1 cellular context compared by ENCODE assay signal in the genomic region with DNA sequence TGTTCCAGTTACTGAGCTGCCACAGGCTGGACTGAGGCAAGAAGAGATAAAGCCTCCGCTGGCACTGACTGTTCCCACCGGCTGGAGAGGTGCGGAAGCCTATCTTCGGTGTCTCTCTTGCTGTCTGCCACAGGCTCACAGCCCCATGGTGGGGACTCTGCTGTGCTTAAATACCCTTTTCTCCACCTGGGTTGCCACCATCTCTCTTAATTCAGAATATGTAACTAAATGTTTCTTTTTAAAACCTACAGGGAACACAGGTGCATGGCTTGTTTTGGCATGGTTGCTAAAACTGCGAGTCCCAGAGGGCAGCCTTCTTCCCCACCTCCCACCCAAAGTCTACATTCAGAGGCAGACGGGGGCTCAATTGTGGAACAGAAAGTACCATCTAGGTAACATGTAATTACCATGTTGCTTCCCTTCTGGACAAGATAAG.
TF ChIP-seq lines count a peak whose summit lies in the region.

No MANE protein-coding gene starts in this region.

TF ChIP-seq in WTC11, 78 proteins besides CTCF, POLR2A, EP300 and RAD21 (continued from another document):
- TF ChIP-seq TEAD1 (CRISPR knock-in tag; IDR thresholded peaks at IDR 0.05) (no peak), SMAD3 (CRISPR knock-in tag; IDR thresholded peaks at IDR 0.05; ENCODE audit: borderline replicate concordance) (no peak)
